Comparison of ENCODE assay signal across 1 cellular context in genomic region chr15:78681306-78682012, GRCh38.
TF ChIP-seq lines count a peak whose summit lies in the region.

No MANE protein-coding gene starts in this region.

TF ChIP-seq in GM23338, 12 proteins besides CTCF, POLR2A, EP300 and RAD21 (continued from another document):
- no peak for TF ChIP-seq ZNF462 (CRISPR knock-in tag; IDR thresholded peaks at IDR 0.05)
- TF ChIP-seq STAT1 (IDR thresholded peaks at IDR 0.05; ENCODE audit: unreplicated experiment), result no peak
- no peak for TF ChIP-seq ZNF114 (CRISPR knock-in tag; IDR thresholded peaks at IDR 0.05)
- no peak for TF ChIP-seq POLR2AphosphoS5 (IDR thresholded peaks at IDR 0.05; ENCODE audit: low read depth)
- TF ChIP-seq JUNB (IDR thresholded peaks at IDR 0.05; ENCODE audit: unreplicated experiment), result no peak
- TF ChIP-seq EZH2 (IDR thresholded peaks at IDR 0.05; ENCODE audit: low read depth, unreplicated experiment), result no peak
- TF ChIP-seq REST (IDR thresholded peaks at IDR 0.05; ENCODE audit: unreplicated experiment), result no peak
- TF ChIP-seq ZNF331 (CRISPR knock-in tag; IDR thresholded peaks at IDR 0.05; ENCODE audit: low read depth), result no peak
- TF ChIP-seq ETS1 (IDR thresholded peaks at IDR 0.05), result no peak
- no peak for TF ChIP-seq CREB1 (CRISPR knock-in tag; IDR thresholded peaks at IDR 0.05; ENCODE audit: low read depth)
TF ChIP-seq in GM23338: peak in this region for 0.
